ENCODE assay signal across 14 cellular contexts in the genomic region with DNA sequence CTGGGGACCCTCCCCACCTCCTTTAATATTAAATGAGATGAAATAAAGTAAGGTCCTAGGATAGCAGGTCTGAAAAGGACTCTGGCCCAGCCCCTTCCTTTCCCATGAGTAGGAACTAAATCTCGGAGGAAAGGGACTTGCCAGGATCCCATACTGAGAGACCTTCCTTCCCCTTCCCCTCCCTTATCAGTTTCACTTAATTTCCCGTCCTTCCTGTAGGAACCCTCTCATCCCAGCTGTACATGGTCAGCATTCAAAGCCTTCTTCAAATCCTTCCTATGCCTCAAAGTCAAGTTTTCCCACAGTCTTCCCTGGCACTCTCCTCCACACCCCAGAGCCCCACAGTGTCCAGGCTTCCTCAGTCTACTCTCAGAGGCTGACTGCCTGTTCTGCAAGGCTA.
A peak's percentile ranks its signal among the peaks of the same experiment; 100 is the strongest.
DNase-seq lines count a peak whose midpoint lies in the region; ATAC-seq and TF ChIP-seq lines count a peak whose summit lies in the region.
"Had no signal": no experiment of that assay in that cellular context is flagged by ENCODE, and none has a peak within 500 bp of the region (broad histone marks: within the 10 kb centered on the region; RNA-seq: fewer than 3 reads in every experiment).

No MANE protein-coding gene starts in this region.

- H3K9me3 ChIP-seq in left ventricle myocardium inferior (replicated peaks): no peaks in the 10 kb centered on the region
- no peaks in the 10 kb centered on the region for H3K9me3 ChIP-seq in heart right ventricle
- no peaks in the 10 kb centered on the region for H3K9me3 ChIP-seq in osteoblast (ENCODE audit: low read depth, low read length)
- no peaks in the 10 kb centered on the region for H3K9me3 ChIP-seq in MM.1S (replicated peaks; ENCODE audit: insufficient read depth, low read length)
- H3K9me3 ChIP-seq: right atrium auricular region had no signal

- H3K27ac ChIP-seq in left ventricle myocardium inferior (replicated peaks): peak overlapping the region; percentile 7
- H3K27ac ChIP-seq in heart right ventricle: peak overlapping the region in 3 of 10 donors; percentile 3 to 79 (median 38)
- peak overlapping the region; percentile 20 for H3K27ac ChIP-seq in osteoblast (ENCODE audit: low read depth, low read length)
- no peak overlapping the region for H3K27ac ChIP-seq in MM.1S (ENCODE audit: low read length)
- H3K27ac ChIP-seq: right atrium auricular region had no signal

- H3K9me3 Mint-ChIP-seq in endothelial cell (ENCODE audit: unreplicated experiment): no peaks in the 10 kb centered on the region
- H3K9me3 Mint-ChIP-seq in activated T-helper 17 cell treated with anti-CD3 and anti-CD28 coated beads, Interleukin-2, amount 50 U/mL, for 72 hours: no peaks in the 10 kb centered on the region

- intact Hi-C loops in left ventricle myocardium inferior (cut with micrococcal nuclease) (no loop called here), heart right ventricle (cut with DNase I) (loop anchor here in 5 of 10 donors (10.0 kb wide), 4 partner anchors 65 to 275 kb away; a partner anchor contains a TSS)

- H3K36me3 ChIP-seq in left ventricle myocardium inferior: no peaks in the 10 kb centered on the region
- peaks cover 0 to 17% (median 0%) of the 10 kb centered on the region in 9 donors for H3K36me3 ChIP-seq in heart right ventricle
- H3K36me3 ChIP-seq in osteoblast (ENCODE audit: insufficient read depth, low read length): peaks cover 19% of the 10 kb centered on the region
- no peaks in the 10 kb centered on the region for H3K36me3 ChIP-seq in MM.1S (replicated peaks; ENCODE audit: insufficient read depth, low read length)
- H3K36me3 ChIP-seq: right atrium auricular region had no signal

- H3K79me2 ChIP-seq in osteoblast (ENCODE audit: insufficient read depth, low read length): peaks cover 100% of the 10 kb centered on the region
- H3K79me2 ChIP-seq in MM.1S (ENCODE audit: low read length): peaks cover 11% of the 10 kb centered on the region; the same call in 1 of the 2 replicates

- H3F3A ChIP-seq in MM.1S (ENCODE audit: insufficient read depth, low read length): peaks cover 6% of the 10 kb centered on the region; the same call in 1 of the 2 replicates

- peaks cover 8% of the 10 kb centered on the region for H3K27me3 Mint-ChIP-seq in endothelial cell (ENCODE audit: unreplicated experiment)
- no peaks in the 10 kb centered on the region for H3K27me3 Mint-ChIP-seq in activated T-helper 17 cell treated with anti-CD3 and anti-CD28 coated beads, Interleukin-2, amount 50 U/mL, for 72 hours

- H3K27ac Mint-ChIP-seq in endothelial cell (ENCODE audit: unreplicated experiment): peak overlapping the region; percentile 58
- H3K27ac Mint-ChIP-seq in activated T-helper 17 cell treated with anti-CD3 and anti-CD28 coated beads, Interleukin-2, amount 50 U/mL, for 72 hours: no peak overlapping the region

- peaks cover 20% of the 10 kb centered on the region for H3K36me3 Mint-ChIP-seq in endothelial cell (ENCODE audit: low read depth, unreplicated experiment)
- H3K36me3 Mint-ChIP-seq in activated T-helper 17 cell treated with anti-CD3 and anti-CD28 coated beads, Interleukin-2, amount 50 U/mL, for 72 hours (ENCODE audit: low read depth): peaks cover 11% of the 10 kb centered on the region

- H3K4me3 Mint-ChIP-seq in endothelial cell (ENCODE audit: unreplicated experiment): peak overlapping the region; percentile 40
- no peak overlapping the region for H3K4me3 Mint-ChIP-seq in activated T-helper 17 cell treated with anti-CD3 and anti-CD28 coated beads, Interleukin-2, amount 50 U/mL, for 72 hours

- H3K4me3 ChIP-seq in left ventricle myocardium inferior: no peak overlapping the region
- H3K4me3 ChIP-seq in heart right ventricle: no peak overlapping the region
- H3K4me3 ChIP-seq in osteoblast (ENCODE audit: insufficient read depth, low read length): no peak overlapping the region
- no peak overlapping the region for H3K4me3 ChIP-seq in MM.1S (ENCODE audit: low read length)
- H3K4me3 ChIP-seq: right atrium auricular region had no signal

- no peak overlapping the region for H2AFZ ChIP-seq in osteoblast (ENCODE audit: low read length)
- no peak overlapping the region for H2AFZ ChIP-seq in MM.1S (ENCODE audit: low read length)

- no peaks in the 10 kb centered on the region for H3K27me3 ChIP-seq in left ventricle myocardium inferior (ENCODE audit: low read depth)
- H3K27me3 ChIP-seq in heart right ventricle: no peaks in the 10 kb centered on the region
- no peaks in the 10 kb centered on the region for H3K27me3 ChIP-seq in osteoblast (ENCODE audit: insufficient read depth, low read length)
- no peaks in the 10 kb centered on the region for H3K27me3 ChIP-seq in MM.1S (replicated peaks; ENCODE audit: insufficient read depth, low read length)
- H3K27me3 ChIP-seq: right atrium auricular region had no signal

- H3K4me2 ChIP-seq in osteoblast (ENCODE audit: insufficient read depth, low read length) (no peak overlapping the region), MM.1S (ENCODE audit: low read depth, low read length) (no peak overlapping the region)

- no peak overlapping the region for H3K9ac ChIP-seq in MM.1S (ENCODE audit: low read length)

- ATAC-seq in heart right ventricle: no peak
- ATAC-seq in activated T-helper 17 cell treated with anti-CD3 and anti-CD28 coated beads, Interleukin-2, amount 50 U/mL, for 72 hours (replicated peaks): no peak

- TF ChIP-seq CTCF in left ventricle myocardium inferior (IDR thresholded peaks at IDR 0.05; ENCODE audit: borderline replicate concordance) (no peak), heart right ventricle (IDR thresholded peaks at IDR 0.05) (no peak), endothelial cell (IDR thresholded peaks at IDR 0.05; ENCODE audit: unreplicated experiment) (no peak), osteoblast (IDR thresholded peaks at IDR 0.05; ENCODE audit: extremely low read depth, low read depth, low read length) (no peak), MM.1S (IDR thresholded peaks at IDR 0.05; ENCODE audit: low read length) (no peak)

- no peaks in the 10 kb centered on the region for H3K9me2 ChIP-seq in MM.1S (replicated peaks; ENCODE audit: insufficient read depth, low read length)

- H3K4me1 ChIP-seq in left ventricle myocardium inferior (peaks cover 100% of the 10 kb centered on the region), heart right ventricle (peaks cover 55 to 100% (median 98%) of the 10 kb centered on the region in 9 donors), osteoblast (ENCODE audit: insufficient read depth, low read length) (peaks cover 76% of the 10 kb centered on the region), MM.1S (ENCODE audit: low read length) (peaks cover 34% of the 10 kb centered on the region)

- DNase-seq in left ventricle myocardium inferior (no peak), heart right ventricle (no peak), endothelial cell (ENCODE audit: low spot score) (no peak), osteoblast (ENCODE audit: insufficient read length, low spot score, missing footprints) (no peak), MM.1S (no peak), COR-L47 (lab: John Stamatoyannopoulos, UW) (no peak), NCI-H1694 (lab: John Stamatoyannopoulos, UW) (no peak)
- DNase-seq: ACHN; effector memory CD4-positive, alpha-beta T cell; NCI-H2081 treated with DMSO at 0.1 percent for 48 hours; stimulated activated CD4-positive, alpha-beta T cell treated with anti-CD3 and anti-CD28 coated beads, Interleukin-4, amount 100 ng/mL, for 4 hours; stimulated activated naive CD4-positive, alpha-beta T cell had no signal

- H4K20me1 ChIP-seq in osteoblast (ENCODE audit: insufficient read depth, low read length) (peaks cover 98% of the 10 kb centered on the region), MM.1S (ENCODE audit: insufficient read depth, low read length) (no peaks in the 10 kb centered on the region)

- WGBS in heart right ventricle, 2 donors: 25 to 32% methylated on average over 2 of the region's 2 CpGs

- H3K4me1 Mint-ChIP-seq in endothelial cell (ENCODE audit: unreplicated experiment): peaks cover 88% of the 10 kb centered on the region
- H3K4me1 Mint-ChIP-seq in activated T-helper 17 cell treated with anti-CD3 and anti-CD28 coated beads, Interleukin-2, amount 50 U/mL, for 72 hours: peaks cover 47% of the 10 kb centered on the region
